Comparison of ENCODE assay signal across 19 cellular contexts in the genomic region with DNA sequence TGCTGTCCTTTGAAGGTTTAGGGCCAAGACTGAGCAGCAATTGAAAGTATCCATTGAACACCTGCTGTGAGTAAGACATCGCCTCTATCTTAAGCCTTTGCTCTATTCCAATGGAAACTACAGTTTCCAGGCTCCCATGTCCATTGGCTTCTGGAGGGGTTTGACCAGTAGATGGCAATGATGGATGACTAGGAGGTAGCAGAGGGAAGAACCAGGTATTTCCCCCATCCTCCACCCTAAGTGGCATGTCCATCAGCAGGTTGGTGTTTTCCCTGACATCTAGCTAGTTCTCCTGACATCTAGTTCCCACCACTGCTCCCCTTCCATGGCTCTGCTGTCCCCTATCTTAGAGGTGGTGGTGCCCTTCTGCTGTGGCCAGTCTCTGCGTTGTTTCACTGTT.
"Had no signal": no experiment of that assay in that cellular context is flagged by ENCODE, and none has a peak within 500 bp of the region (broad histone marks: within the 10 kb centered on the region; RNA-seq: fewer than 3 reads in every experiment).

No MANE protein-coding gene starts in this region.

- H3K4me3 Mint-ChIP-seq: activated CD4-positive, alpha-beta T cell treated with anti-CD3 and anti-CD28 coated beads, Interleukin-2, amount 10 ng/mL, durations not matched to agents 7 days and 5 days; activated T-cell treated with anti-CD3 and anti-CD28 coated beads, Interleukin-2, amount 50 U/mL, for 72 hours; memory B cell; nephron progenitor cell had no signal

- H3K27ac ChIP-seq: esophagus muscularis mucosa, left ventricle myocardium inferior, right atrium auricular region, tibial artery had no signal

- H3K9me3 Mint-ChIP-seq: activated CD4-positive, alpha-beta T cell treated with anti-CD3 and anti-CD28 coated beads, Interleukin-2, amount 10 ng/mL, durations not matched to agents 7 days and 5 days; activated T-cell treated with anti-CD3 and anti-CD28 coated beads, Interleukin-2, amount 50 U/mL, for 72 hours; memory B cell; nephron progenitor cell had no signal

- DNase-seq: activated CD4-positive, alpha-beta T cell treated with anti-CD3 and anti-CD28 coated beads, Interleukin-2, amount 10 ng/mL, durations not matched to agents 7 days and 5 days; activated CD8-positive, alpha-beta memory T cell treated with anti-CD3 and anti-CD28 coated beads, Interleukin-2, amount 50 U/mL, for 48 hours; activated gamma-delta T cell; activated T-cell treated with anti-CD3 and anti-CD28 coated beads, Interleukin-2, amount 50 U/mL, for 72 hours; hippocampal formation; kidney; left ventricle myocardium inferior; nephron progenitor cell; occipital lobe; stimulated activated CD4-positive, alpha-beta T cell treated with anti-CD3 and anti-CD28 coated beads, Interleukin-15, amount 100 ng/mL, for 24 hours; stimulated activated CD4-positive, alpha-beta T cell treated with anti-CD3 and anti-CD28 coated beads, Interleukin-4, amount 100 ng/mL, for 1 hour; stimulated activated naive CD4-positive, alpha-beta T cell; T-helper 9 cell; tibial artery had no signal

- H3K36me3 ChIP-seq: right atrium auricular region, tibial artery had no signal

- FAIRE-seq: astrocyte, kidney had no signal

- H3K27me3 Mint-ChIP-seq: activated CD4-positive, alpha-beta T cell treated with anti-CD3 and anti-CD28 coated beads, Interleukin-2, amount 10 ng/mL, durations not matched to agents 7 days and 5 days; memory B cell; progenitor cell of endocrine pancreas had no signal

- H3K9me3 ChIP-seq: esophagus muscularis mucosa, left ventricle myocardium inferior, right atrium auricular region, tibial artery had no signal

- H3K4me1 ChIP-seq: esophagus muscularis mucosa, left ventricle myocardium inferior, right atrium auricular region, tibial artery had no signal

- H3K27ac Mint-ChIP-seq: activated CD4-positive, alpha-beta T cell treated with anti-CD3 and anti-CD28 coated beads, Interleukin-2, amount 10 ng/mL, durations not matched to agents 7 days and 5 days; activated T-cell treated with anti-CD3 and anti-CD28 coated beads, Interleukin-2, amount 50 U/mL, for 72 hours; memory B cell; nephron progenitor cell; progenitor cell of endocrine pancreas had no signal

- H3K27me3 ChIP-seq: esophagus muscularis mucosa, right atrium auricular region, tibial artery had no signal

- H3K36me3 Mint-ChIP-seq: memory B cell had no signal

- H3K4me3 ChIP-seq: esophagus muscularis mucosa, left ventricle myocardium inferior, right atrium auricular region, tibial artery had no signal
